Comparison of ENCODE assay signal across 14 cellular contexts in genomic region chr3:43194069-43194468, GRCh38.
A peak's percentile ranks its signal among the peaks of the same experiment; 100 is the strongest.
DNase-seq lines count a peak whose midpoint lies in the region; ATAC-seq lines count a peak whose summit lies in the region.
"Had no signal": no experiment of that assay in that cellular context is flagged by ENCODE, and none has a peak within 500 bp of the region (broad histone marks: within the 10 kb centered on the region; RNA-seq: fewer than 3 reads in every experiment).

No MANE protein-coding gene starts in this region.

- H3K4me1 ChIP-seq in CD4-positive, CD25-positive, alpha-beta regulatory T cell (ENCODE audit: control insufficient read depth, insufficient read depth, low read length, poor library complexity, severe bottlenecking): peaks cover 36% of the 10 kb centered on the region
- peaks cover 75% of the 10 kb centered on the region for H3K4me1 ChIP-seq in CD8-positive, alpha-beta memory T cell (ENCODE audit: insufficient read depth, low read length)
- H3K4me1 ChIP-seq: Caco-2, vagina had no signal

- H3K27me3 ChIP-seq in CD4-positive, CD25-positive, alpha-beta regulatory T cell (ENCODE audit: control insufficient read depth, insufficient read depth, low read length): peaks cover 11% of the 10 kb centered on the region
- H3K27me3 ChIP-seq in CD8-positive, alpha-beta memory T cell (ENCODE audit: insufficient read depth, low read length, poor library complexity, severe bottlenecking): no peaks in the 10 kb centered on the region
- H3K27me3 ChIP-seq: colonic mucosa, MG63, right atrium auricular region, vagina had no signal

- H3K27ac Mint-ChIP-seq in CD4-positive, CD25-positive, alpha-beta regulatory T cell: peak overlapping the region; percentile 93 to 98 (median 96)
- H3K27ac Mint-ChIP-seq in CD8-positive, alpha-beta memory T cell: peak overlapping the region; percentile 75 to 97 (median 92)
- peak overlapping the region; percentile 84 for H3K27ac Mint-ChIP-seq in activated naive CD8-positive, alpha-beta T cell treated with anti-CD3 and anti-CD28 coated beads for 36 hours
- H3K27ac Mint-ChIP-seq in naive thymus-derived CD8-positive, alpha-beta T cell: peak overlapping the region; percentile 95 to 98 (median 97)

- peak overlapping the region; percentile 60 for H3K27ac ChIP-seq in CD4-positive, CD25-positive, alpha-beta regulatory T cell (ENCODE audit: insufficient read depth, low read length, poor library complexity, severe bottlenecking)
- peak overlapping the region; percentile 29 for H3K27ac ChIP-seq in CD8-positive, alpha-beta memory T cell (ENCODE audit: low read depth, low read length)
- H3K27ac ChIP-seq: right atrium auricular region, SK-N-MC, vagina had no signal

- H3K4me1 Mint-ChIP-seq in CD4-positive, CD25-positive, alpha-beta regulatory T cell: peaks cover 23 to 78% (median 35%) of the 10 kb centered on the region in 4 donors
- peaks cover 51 to 67% (median 66%) of the 10 kb centered on the region in 3 donors for H3K4me1 Mint-ChIP-seq in CD8-positive, alpha-beta memory T cell
- H3K4me1 Mint-ChIP-seq in activated naive CD8-positive, alpha-beta T cell treated with anti-CD3 and anti-CD28 coated beads for 36 hours: peaks cover 63% of the 10 kb centered on the region
- peaks cover 61 to 87% (median 77%) of the 10 kb centered on the region in 4 donors for H3K4me1 Mint-ChIP-seq in naive thymus-derived CD8-positive, alpha-beta T cell

- ATAC-seq in CD4-positive, CD25-positive, alpha-beta regulatory T cell (ENCODE audit: low read depth in 2 of 2): no peak
- no peak for ATAC-seq in naive thymus-derived CD8-positive, alpha-beta T cell
- no peak for ATAC-seq in GM19463 (IDR thresholded peaks at IDR 0.05; ENCODE audit: unreplicated experiment)

- H3K27me3 Mint-ChIP-seq in CD4-positive, CD25-positive, alpha-beta regulatory T cell: peaks cover 20% of the 10 kb centered on the region
- peaks cover 1 to 3% of the 10 kb centered on the region in 2 donors for H3K27me3 Mint-ChIP-seq in CD8-positive, alpha-beta memory T cell
- H3K27me3 Mint-ChIP-seq in activated naive CD8-positive, alpha-beta T cell treated with anti-CD3 and anti-CD28 coated beads for 36 hours: no peaks in the 10 kb centered on the region
- H3K27me3 Mint-ChIP-seq in naive thymus-derived CD8-positive, alpha-beta T cell: peaks cover 0 to 1% (median 0%) of the 10 kb centered on the region in 5 donors

- no peaks in the 10 kb centered on the region for H3K36me3 ChIP-seq in CD4-positive, CD25-positive, alpha-beta regulatory T cell (ENCODE audit: control insufficient read depth, insufficient read depth, low read length)
- H3K36me3 ChIP-seq in CD8-positive, alpha-beta memory T cell (ENCODE audit: insufficient read depth, low read length): no peaks in the 10 kb centered on the region
- H3K36me3 ChIP-seq: colonic mucosa, MG63, right atrium auricular region, vagina had no signal

- peak overlapping the region; percentile 15 for H3K4me3 ChIP-seq in CD4-positive, CD25-positive, alpha-beta regulatory T cell (ENCODE audit: low read depth, low read length)
- H3K4me3 ChIP-seq in CD8-positive, alpha-beta memory T cell (ENCODE audit: low read length): no peak overlapping the region
- H3K4me3 ChIP-seq: colonic mucosa, MG63, right atrium auricular region, SK-N-MC, vagina had no signal

- peaks cover 0 to 3% (median 0%) of the 10 kb centered on the region in 7 donors for H3K9me3 Mint-ChIP-seq in CD4-positive, CD25-positive, alpha-beta regulatory T cell
- peaks cover 0 to 4% (median 0%) of the 10 kb centered on the region in 5 donors for H3K9me3 Mint-ChIP-seq in CD8-positive, alpha-beta memory T cell
- peaks cover 9% of the 10 kb centered on the region for H3K9me3 Mint-ChIP-seq in activated naive CD8-positive, alpha-beta T cell treated with anti-CD3 and anti-CD28 coated beads for 36 hours
- H3K9me3 Mint-ChIP-seq in naive thymus-derived CD8-positive, alpha-beta T cell: peaks cover 0 to 18% (median 4%) of the 10 kb centered on the region in 9 donors

- no peaks in the 10 kb centered on the region for H3K36me3 Mint-ChIP-seq in CD4-positive, CD25-positive, alpha-beta regulatory T cell
- H3K36me3 Mint-ChIP-seq in CD8-positive, alpha-beta memory T cell: peaks cover 0 to 27% (median 0%) of the 10 kb centered on the region in 3 donors
- peaks cover 5% of the 10 kb centered on the region for H3K36me3 Mint-ChIP-seq in activated naive CD8-positive, alpha-beta T cell treated with anti-CD3 and anti-CD28 coated beads for 36 hours
- H3K36me3 Mint-ChIP-seq in naive thymus-derived CD8-positive, alpha-beta T cell: peaks cover 0 to 5% (median under 1%) of the 10 kb centered on the region in 3 donors

- no peaks in the 10 kb centered on the region for H3K9me3 ChIP-seq in CD4-positive, CD25-positive, alpha-beta regulatory T cell (ENCODE audit: control insufficient read depth in 2 of 2, low read length in 2 of 2)
- no peaks in the 10 kb centered on the region for H3K9me3 ChIP-seq in CD8-positive, alpha-beta memory T cell (ENCODE audit: low read length)
- H3K9me3 ChIP-seq: Caco-2, colonic mucosa, MG63, vagina had no signal

- POLR2A ChIA-PET in CD8-positive, alpha-beta memory T cell (lab: Charles Lee): interaction anchor here (0.7 kb wide), 1 partner anchor 229 kb away, joined by 3 read pairs; no protein-coding TSS in a partner anchor
- POLR2A ChIA-PET in naive thymus-derived CD8-positive, alpha-beta T cell (lab: Charles Lee): interaction anchor here (0.6 to 4.8 kb wide), 7 partner anchors 10 to 309 kb away, joined by 3 to 60 read pairs (median 6); no protein-coding TSS in a partner anchor

- DNase-seq in CD4-positive, CD25-positive, alpha-beta regulatory T cell: no peak
- DNase-seq in CD8-positive, alpha-beta memory T cell: no peak
- DNase-seq in activated naive CD8-positive, alpha-beta T cell treated with anti-CD3 and anti-CD28 coated beads for 36 hours: no peak
- no peak for DNase-seq in naive thymus-derived CD8-positive, alpha-beta T cell
- no peak for DNase-seq in cerebellar nuclear complex (lab: John Stamatoyannopoulos, UW)
- no peak for DNase-seq in SK-N-DZ (ENCODE audit: low spot score)
- DNase-seq: Caco-2, foreskin fibroblast, MG63 had no signal

- peak overlapping the region in 3 of 4 donors; percentile 6 to 79 (median 56) for H3K4me3 Mint-ChIP-seq in CD4-positive, CD25-positive, alpha-beta regulatory T cell
- peak overlapping the region in 4 of 7 donors; percentile 46 to 67 (median 60) for H3K4me3 Mint-ChIP-seq in CD8-positive, alpha-beta memory T cell
- no peak overlapping the region for H3K4me3 Mint-ChIP-seq in activated naive CD8-positive, alpha-beta T cell treated with anti-CD3 and anti-CD28 coated beads for 36 hours
- peak overlapping the region; percentile 42 to 82 (median 71) for H3K4me3 Mint-ChIP-seq in naive thymus-derived CD8-positive, alpha-beta T cell

- CTCF ChIA-PET in CD8-positive, alpha-beta memory T cell (lab: Charles Lee): interaction anchor here (1.0 to 1.5 kb wide), 2 partner anchors 15 to 32 kb away, joined by 3 to 13 read pairs; no protein-coding TSS in a partner anchor
